Comparison of ENCODE assay signal across 22 cellular contexts in the genomic region with DNA sequence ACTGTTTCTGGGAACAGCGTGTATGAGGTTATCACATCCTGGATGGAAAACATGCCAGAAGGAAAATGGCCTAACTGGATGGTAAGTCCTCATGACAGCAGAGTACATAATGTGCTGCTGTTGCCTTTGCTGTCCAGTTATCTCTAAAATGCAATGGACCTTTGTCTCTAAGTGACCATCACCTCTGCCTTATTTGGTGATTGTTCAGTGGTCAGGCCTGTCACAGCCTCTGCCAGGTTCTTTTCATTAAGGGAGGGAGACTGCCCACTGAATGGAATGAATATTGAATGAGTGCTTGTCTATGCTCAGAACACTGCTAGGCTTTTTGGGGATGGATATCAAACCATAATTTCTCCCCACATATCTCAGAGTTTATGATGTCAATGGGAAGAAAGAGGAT. TPM values are rescaled to one million over a fixed set of nuclear protein-coding genes. Genes with fewer than 3 reads are reported as not detected.
DNase-seq lines count a peak whose midpoint lies in the region; ATAC-seq and TF ChIP-seq lines count a peak whose summit lies in the region.
"Had no signal": no experiment of that assay in that cellular context is flagged by ENCODE, and none has a peak within 500 bp of the region (broad histone marks: within the 10 kb centered on the region; RNA-seq: fewer than 3 reads in every experiment).

No MANE protein-coding gene starts in this region.

- no peak for ATAC-seq in omental fat pad (ENCODE audit: low FRiP score)
- ATAC-seq: GM12878 had no signal

- H3K36me3 Mint-ChIP-seq in chondrocyte (ENCODE audit: low read depth), result peaks cover 2% of the 10 kb centered on the region

- 0 out of 2 replicates have a peak overlapping the region, but pooled peaks have one; percentile 11 for H3K27ac ChIP-seq in VCaP
- H3K27ac ChIP-seq in liver (ENCODE audit: low read depth in 1 of 2, low read length in 2 of 2), result no peak overlapping the region
- H3K27ac ChIP-seq: 22Rv1, GM23248 had no signal

- peaks cover 0 to 2% (median 0%) of the 10 kb centered on the region in 4 donors for H3K36me3 ChIP-seq in liver (ENCODE audit: control insufficient read depth in 4 of 4, insufficient read depth in 3 of 4, low read depth in 1 of 4, low read length in 3 of 4)

- no peak overlapping the region for H3K9ac ChIP-seq in liver (ENCODE audit: low read depth in 1 of 2, low read length in 2 of 2)
- H3K9ac ChIP-seq: GM23248 had no signal

- no peak overlapping the region for H3K4me3 Mint-ChIP-seq in chondrocyte (ENCODE audit: unreplicated experiment)
- H3K4me3 Mint-ChIP-seq: CD4-positive, alpha-beta memory T cell had no signal

- 95% methylated on average over 1 of the region's 1 CpG for WGBS in liver

- no peaks in the 10 kb centered on the region for H3K4me1 Mint-ChIP-seq in chondrocyte (ENCODE audit: low read depth)
- H3K4me1 Mint-ChIP-seq: CD4-positive, alpha-beta memory T cell had no signal

- peaks cover 0 to 2% (median under 1%) of the 10 kb centered on the region in 4 donors for H3K9me3 ChIP-seq in liver (ENCODE audit: control insufficient read depth in 4 of 4, low read length in 3 of 4)

- H3K27me3 Mint-ChIP-seq in chondrocyte (ENCODE audit: low read depth), result no peaks in the 10 kb centered on the region

- peak; percentile 9 for DNase-seq in DMS 273 (lab: John Stamatoyannopoulos, UW; ENCODE audit: unreplicated experiment)
- DNase-seq in DMS 273 treated with DMSO at 0.1 percent for 48 hours (lab: John Stamatoyannopoulos, UW), result no peak
- DNase-seq in omental fat pad (ENCODE audit: low spot score), result no peak
- DNase-seq in chondrocyte (ENCODE audit: low spot score), result no peak
- DNase-seq: ACHN; AML-193; C1 segment of cervical spinal cord; Calu3; CD4-positive, alpha-beta memory T cell; COR-L47; DMS79; EL; GDM1; GM23248; H7; HCEC 1CT had no signal

- no peak overlapping the region for H3K27ac Mint-ChIP-seq in chondrocyte (ENCODE audit: unreplicated experiment)
- H3K27ac Mint-ChIP-seq: CD4-positive, alpha-beta memory T cell had no signal

- H3K9me3 Mint-ChIP-seq in chondrocyte (ENCODE audit: low read depth), result peaks cover 11% of the 10 kb centered on the region

- TF ChIP-seq CTCF in VCaP (conservative IDR thresholded peaks at IDR 0.05) (no peak), liver (IDR thresholded peaks at IDR 0.05; ENCODE audit: low read depth, low read length, missing input control) (no peak), omental fat pad (IDR thresholded peaks at IDR 0.05) (no peak), chondrocyte (IDR thresholded peaks at IDR 0.05) (no peak)

- no peaks in the 10 kb centered on the region for H3K4me1 ChIP-seq in liver (ENCODE audit: control insufficient read depth in 4 of 4, insufficient read depth in 4 of 4, low read length in 3 of 4)

- no peak for TF ChIP-seq RAD21 in liver (IDR thresholded peaks at IDR 0.05)

- H3K4me3 ChIP-seq in liver (ENCODE audit: low read depth in 1 of 3, low read length in 3 of 3), result no peak overlapping the region
- H3K4me3 ChIP-seq: GM12878, GM23248 had no signal

- no peaks in the 10 kb centered on the region for H3K27me3 ChIP-seq in liver (ENCODE audit: control insufficient read depth in 4 of 4, insufficient read depth in 4 of 4, low read length in 3 of 4)

TF ChIP-seq in liver, 16 proteins besides CTCF, POLR2A, EP300 and RAD21:
- TF ChIP-seq TAF1 (conservative IDR thresholded peaks at IDR 0.05) (no peak), SP1 (IDR thresholded peaks at IDR 0.05) (peak; percentile 35), YY1 (IDR thresholded peaks at IDR 0.05) (no peak), RXRA (IDR thresholded peaks at IDR 0.05) (peak in 1 of 2 donors; percentile 12), EGR1 (IDR thresholded peaks at IDR 0.05; ENCODE audit: low read depth in 2 of 2) (no peak), GABPA (IDR thresholded peaks at IDR 0.05 in 1 of 2, conservative IDR thresholded peaks at IDR 0.05 in 1 of 2) (no peak), FOXA2 (IDR thresholded peaks at IDR 0.05) (no peak), FOXA1 (IDR thresholded peaks at IDR 0.05) (no peak), HNF4A (conservative IDR thresholded peaks at IDR 0.05) (peak in 1 of 2 donors; percentile 36), JUND (IDR thresholded peaks at IDR 0.05) (no peak), HNF4G (IDR thresholded peaks at IDR 0.05) (no peak), NR2F2 (IDR thresholded peaks at IDR 0.05) (no peak)
- TF ChIP-seq, protein P1, sequence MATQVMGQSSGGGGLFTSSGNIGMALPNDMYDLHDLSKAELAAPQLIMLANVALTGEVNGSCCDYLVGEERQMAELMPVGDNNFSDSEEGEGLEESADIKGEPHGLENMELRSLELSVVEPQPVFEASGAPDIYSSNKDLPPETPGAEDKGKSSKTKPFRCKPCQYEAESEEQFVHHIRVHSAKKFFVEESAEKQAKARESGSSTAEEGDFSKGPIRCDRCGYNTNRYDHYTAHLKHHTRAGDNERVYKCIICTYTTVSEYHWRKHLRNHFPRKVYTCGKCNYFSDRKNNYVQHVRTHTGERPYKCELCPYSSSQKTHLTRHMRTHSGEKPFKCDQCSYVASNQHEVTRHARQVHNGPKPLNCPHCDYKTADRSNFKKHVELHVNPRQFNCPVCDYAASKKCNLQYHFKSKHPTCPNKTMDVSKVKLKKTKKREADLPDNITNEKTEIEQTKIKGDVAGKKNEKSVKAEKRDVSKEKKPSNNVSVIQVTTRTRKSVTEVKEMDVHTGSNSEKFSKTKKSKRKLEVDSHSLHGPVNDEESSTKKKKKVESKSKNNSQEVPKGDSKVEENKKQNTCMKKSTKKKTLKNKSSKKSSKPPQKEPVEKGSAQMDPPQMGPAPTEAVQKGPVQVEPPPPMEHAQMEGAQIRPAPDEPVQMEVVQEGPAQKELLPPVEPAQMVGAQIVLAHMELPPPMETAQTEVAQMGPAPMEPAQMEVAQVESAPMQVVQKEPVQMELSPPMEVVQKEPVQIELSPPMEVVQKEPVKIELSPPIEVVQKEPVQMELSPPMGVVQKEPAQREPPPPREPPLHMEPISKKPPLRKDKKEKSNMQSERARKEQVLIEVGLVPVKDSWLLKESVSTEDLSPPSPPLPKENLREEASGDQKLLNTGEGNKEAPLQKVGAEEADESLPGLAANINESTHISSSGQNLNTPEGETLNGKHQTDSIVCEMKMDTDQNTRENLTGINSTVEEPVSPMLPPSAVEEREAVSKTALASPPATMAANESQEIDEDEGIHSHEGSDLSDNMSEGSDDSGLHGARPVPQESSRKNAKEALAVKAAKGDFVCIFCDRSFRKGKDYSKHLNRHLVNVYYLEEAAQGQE (IDR thresholded peaks at IDR 0.05), result no peak
- TF ChIP-seq, protein P2, sequence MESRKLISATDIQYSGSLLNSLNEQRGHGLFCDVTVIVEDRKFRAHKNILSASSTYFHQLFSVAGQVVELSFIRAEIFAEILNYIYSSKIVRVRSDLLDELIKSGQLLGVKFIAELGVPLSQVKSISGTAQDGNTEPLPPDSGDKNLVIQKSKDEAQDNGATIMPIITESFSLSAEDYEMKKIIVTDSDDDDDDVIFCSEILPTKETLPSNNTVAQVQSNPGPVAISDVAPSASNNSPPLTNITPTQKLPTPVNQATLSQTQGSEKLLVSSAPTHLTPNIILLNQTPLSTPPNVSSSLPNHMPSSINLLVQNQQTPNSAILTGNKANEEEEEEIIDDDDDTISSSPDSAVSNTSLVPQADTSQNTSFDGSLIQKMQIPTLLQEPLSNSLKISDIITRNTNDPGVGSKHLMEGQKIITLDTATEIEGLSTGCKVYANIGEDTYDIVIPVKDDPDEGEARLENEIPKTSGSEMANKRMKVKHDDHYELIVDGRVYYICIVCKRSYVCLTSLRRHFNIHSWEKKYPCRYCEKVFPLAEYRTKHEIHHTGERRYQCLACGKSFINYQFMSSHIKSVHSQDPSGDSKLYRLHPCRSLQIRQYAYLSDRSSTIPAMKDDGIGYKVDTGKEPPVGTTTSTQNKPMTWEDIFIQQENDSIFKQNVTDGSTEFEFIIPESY (IDR thresholded peaks at IDR 0.05), result no peak
- TF ChIP-seq, protein P3, sequence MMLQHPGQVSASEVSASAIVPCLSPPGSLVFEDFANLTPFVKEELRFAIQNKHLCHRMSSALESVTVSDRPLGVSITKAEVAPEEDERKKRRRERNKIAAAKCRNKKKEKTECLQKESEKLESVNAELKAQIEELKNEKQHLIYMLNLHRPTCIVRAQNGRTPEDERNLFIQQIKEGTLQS (IDR thresholded peaks at IDR 0.05), result no peak
- TF ChIP-seq, protein P4, sequence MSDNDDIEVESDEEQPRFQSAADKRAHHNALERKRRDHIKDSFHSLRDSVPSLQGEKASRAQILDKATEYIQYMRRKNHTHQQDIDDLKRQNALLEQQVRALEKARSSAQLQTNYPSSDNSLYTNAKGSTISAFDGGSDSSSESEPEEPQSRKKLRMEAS (IDR thresholded peaks at IDR 0.05), result no peak

RNA-seq across cellular contexts. Expression of a gene that starts 29.0 kb away (rescaled TPM):
- total RNA-seq in liver, result 1 to 10 TPM in 1 of 2 donors, under 1 TPM in 1; 0.84 to 4.5 TPM
- 1 to 10 TPM; 1.6 to 9.1 TPM for polyA plus RNA-seq in liver
- under 1 TPM in 3 of 4 donors, not detected in 1; 0.19 to 0.95 (median 0.60) TPM for total RNA-seq in omental fat pad
- total RNA-seq in chondrocyte, result not detected in 3 replicates
- total RNA-seq: GM12878, GM23248, H1, H7 had no signal
- polyA plus RNA-seq: BJ, H1 had no signal

RNA-seq across cellular contexts. Expression of a gene that starts 57.0 kb away (rescaled TPM):
- total RNA-seq in liver (10 to 100 TPM; 14.0 to 18.8 TPM), omental fat pad (10 to 100 TPM; 18.7 to 40.6 (median 31.3) TPM), chondrocyte (56.0 to 71.7 TPM (median 60.0 TPM) in 3 replicates)
- polyA plus RNA-seq in liver, result 1 to 10 TPM; 7.9 to 9.5 TPM

RNA-seq across cellular contexts. Expression of a gene that starts 57.5 kb away (rescaled TPM):
- 10 to 100 TPM in 1 of 2 donors, 1 to 10 TPM in 1; 7.1 to 12.7 TPM for total RNA-seq in liver
- 1 to 10 TPM; 1.5 to 7.2 TPM for polyA plus RNA-seq in liver
- 10 to 100 TPM in 2 of 4 donors, 1 to 10 TPM in 2; 7.6 to 16.2 (median 9.4) TPM for total RNA-seq in omental fat pad
- 6.5 to 12.2 TPM (median 8.7 TPM) in 3 replicates for total RNA-seq in chondrocyte
